In the genomic region with DNA sequence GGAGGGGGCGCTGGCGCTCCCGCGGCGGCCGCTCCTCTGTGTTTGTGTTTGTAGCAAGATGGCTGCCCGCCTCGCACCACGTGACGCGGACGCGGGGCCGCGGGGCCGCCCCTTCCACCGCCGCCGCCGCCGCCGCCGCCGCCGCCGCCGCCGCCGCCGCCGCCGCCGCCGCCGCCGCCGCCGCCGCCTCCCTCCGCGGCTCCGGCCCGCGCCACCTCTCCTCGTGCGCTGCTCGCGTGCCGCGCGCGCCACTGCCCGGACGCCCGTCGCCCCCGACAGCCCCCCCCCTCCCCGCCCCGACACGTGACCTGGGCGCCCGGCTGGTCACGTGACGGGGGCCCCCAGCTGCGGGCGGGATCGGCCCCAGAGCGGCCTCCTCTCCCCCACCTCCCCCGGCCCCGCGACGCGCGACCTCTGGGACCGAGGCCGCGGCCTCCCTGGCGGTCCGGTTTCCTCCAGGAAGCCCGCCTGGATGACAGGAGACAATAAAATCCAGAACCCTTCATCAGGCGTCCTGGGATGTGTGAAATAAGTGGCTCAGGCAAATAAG, we compare ENCODE assay signal across 8 cellular contexts. TPM values are rescaled to one million over a fixed set of nuclear protein-coding genes. Genes with fewer than 3 reads are reported as not detected.
DNase-seq lines count a peak whose midpoint lies in the region; ATAC-seq and TF ChIP-seq lines count a peak whose summit lies in the region.

A gene with protein sequence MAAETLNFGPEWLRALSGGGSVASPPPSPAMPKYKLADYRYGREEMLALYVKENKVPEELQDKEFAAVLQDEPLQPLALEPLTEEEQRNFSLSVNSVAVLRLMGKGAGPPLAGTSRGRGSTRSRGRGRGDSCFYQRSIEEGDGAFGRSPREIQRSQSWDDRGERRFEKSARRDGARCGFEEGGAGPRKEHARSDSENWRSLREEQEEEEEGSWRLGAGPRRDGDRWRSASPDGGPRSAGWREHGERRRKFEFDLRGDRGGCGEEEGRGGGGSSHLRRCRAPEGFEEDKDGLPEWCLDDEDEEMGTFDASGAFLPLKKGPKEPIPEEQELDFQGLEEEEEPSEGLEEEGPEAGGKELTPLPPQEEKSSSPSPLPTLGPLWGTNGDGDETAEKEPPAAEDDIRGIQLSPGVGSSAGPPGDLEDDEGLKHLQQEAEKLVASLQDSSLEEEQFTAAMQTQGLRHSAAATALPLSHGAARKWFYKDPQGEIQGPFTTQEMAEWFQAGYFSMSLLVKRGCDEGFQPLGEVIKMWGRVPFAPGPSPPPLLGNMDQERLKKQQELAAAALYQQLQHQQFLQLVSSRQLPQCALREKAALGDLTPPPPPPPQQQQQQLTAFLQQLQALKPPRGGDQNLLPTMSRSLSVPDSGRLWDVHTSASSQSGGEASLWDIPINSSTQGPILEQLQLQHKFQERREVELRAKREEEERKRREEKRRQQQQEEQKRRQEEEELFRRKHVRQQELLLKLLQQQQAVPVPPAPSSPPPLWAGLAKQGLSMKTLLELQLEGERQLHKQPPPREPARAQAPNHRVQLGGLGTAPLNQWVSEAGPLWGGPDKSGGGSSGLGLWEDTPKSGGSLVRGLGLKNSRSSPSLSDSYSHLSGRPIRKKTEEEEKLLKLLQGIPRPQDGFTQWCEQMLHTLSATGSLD (N-terminal part only) (minus strand): TSS at position 55 of the 550 bp plus-strand sequence. CDS start 6,012 bp downstream, outside the sequence.

- H3K4me3 ChIP-seq in breast epithelium (peak within 1 kb of the TSS; percentile 95 to 100 (median 95)), iPS-18c (ENCODE audit: insufficient read depth, low read depth, low read length) (peak within 1 kb of the TSS; percentile 89), skeletal muscle cell (ENCODE audit: low read depth, low read length) (peak within 1 kb of the TSS; percentile 83)

- ATAC-seq in GM21825 (IDR thresholded peaks at IDR 0.05; ENCODE audit: unreplicated experiment) (peak; percentile 37), GM21526 (IDR thresholded peaks at IDR 0.05; ENCODE audit: low FRiP score, unreplicated experiment) (no peak)

- DNase-seq in DMS53 (lab: John Stamatoyannopoulos, UW): peak; percentile 91
- peak; percentile 72 for DNase-seq in NCI-H1105 (lab: John Stamatoyannopoulos, UW)
- DNase-seq in UCSD-AML1 (lab: John Stamatoyannopoulos, UW; ENCODE audit: unreplicated experiment): peak; percentile 54
- DNase-seq in breast epithelium (ENCODE audit: low spot score in 2 of 2): peak; percentile 67 to 68
- no peak for DNase-seq in skeletal muscle cell (ENCODE audit: low read depth)

- H3K27ac ChIP-seq in breast epithelium: peak within 1 kb of the TSS; percentile 93 to 97

- H3K9me3 ChIP-seq in breast epithelium (no peaks in the 10 kb centered on the region), iPS-18c (ENCODE audit: control insufficient read depth, insufficient read depth, low read length) (peaks cover 2% of the 10 kb centered on the region)

- no peaks in the 10 kb centered on the region for H3K27me3 ChIP-seq in breast epithelium

- TF ChIP-seq POLR2A in breast epithelium (IDR thresholded peaks at IDR 0.05): no peak

- peaks cover 4 to 14% of the 10 kb centered on the region in 2 donors for H3K4me1 ChIP-seq in breast epithelium

- no peaks in the 10 kb centered on the region for H3K36me3 ChIP-seq in breast epithelium

- intact Hi-C loops in breast epithelium (cut with DNase I; ENCODE audit: low total_unique reads): no loop called here

- TF ChIP-seq CTCF in breast epithelium (IDR thresholded peaks at IDR 0.05): no peak

RNA-seq across cellular contexts. Expression of the gene that starts here (rescaled TPM):
- total RNA-seq in breast epithelium: 10 to 100 TPM; 25.0 to 39.0 (median 34.8) TPM
